13 cellular contexts compared by ENCODE assay signal in genomic region chr9:94913550-94913949, GRCh38.
DNase-seq lines count a peak whose midpoint lies in the region; ATAC-seq, FAIRE-seq and TF ChIP-seq lines count a peak whose summit lies in the region.
"Had no signal": no experiment of that assay in that cellular context is flagged by ENCODE, and none has a peak within 500 bp of the region (broad histone marks: within the 10 kb centered on the region; RNA-seq: fewer than 3 reads in every experiment).

No MANE protein-coding gene starts in this region.

- H4K8ac ChIP-seq in mesenchymal stem cell (ENCODE audit: low read length), result no peak overlapping the region

- no peak overlapping the region for H2BK5ac ChIP-seq in mesenchymal stem cell (ENCODE audit: low read depth, low read length, poor library complexity, severe bottlenecking)

- no peak overlapping the region for H3K18ac ChIP-seq in mesenchymal stem cell (ENCODE audit: low read depth in 1 of 2, low read length in 2 of 2)

- no peaks in the 10 kb centered on the region for H3K36me3 ChIP-seq in mammary epithelial cell (ENCODE audit: insufficient read depth, low read length)
- H3K36me3 ChIP-seq in body of pancreas (replicated peaks in 1 of 2; ENCODE audit: insufficient read depth in 1 of 2, low read depth in 2 of 2), result no peaks in the 10 kb centered on the region
- peaks cover 0 to 4% of the 10 kb centered on the region in 2 experiments for H3K36me3 ChIP-seq in mesenchymal stem cell (ENCODE audit: control insufficient read depth in 1 of 2, insufficient read depth in 2 of 2, low read depth in 1 of 2, low read length in 2 of 2)
- H3K36me3 ChIP-seq in vagina, result no peaks in the 10 kb centered on the region
- H3K36me3 ChIP-seq: Peyer's patch had no signal

- TF ChIP-seq CTCF in mammary epithelial cell (conservative IDR thresholded peaks at IDR 0.05 in 1 of 2, IDR thresholded peaks at IDR 0.05 in 1 of 2; ENCODE audit: extremely low read depth in 1 of 2, insufficient read depth in 1 of 2, low read depth in 1 of 2, low read length in 2 of 2) (no peak), MCF 10A (IDR thresholded peaks at IDR 0.05; ENCODE audit: unreplicated experiment) (no peak), body of pancreas (IDR thresholded peaks at IDR 0.05) (no peak), vagina (IDR thresholded peaks at IDR 0.05) (no peak)

- no peaks in the 10 kb centered on the region for H3K9me3 ChIP-seq in mammary epithelial cell (replicated peaks; ENCODE audit: insufficient read depth, low read length)
- no peaks in the 10 kb centered on the region for H3K9me3 ChIP-seq in body of pancreas
- no peaks in the 10 kb centered on the region for H3K9me3 ChIP-seq in mesenchymal stem cell (ENCODE audit: control insufficient read depth, low read length)
- no peaks in the 10 kb centered on the region for H3K9me3 ChIP-seq in vagina
- H3K9me3 ChIP-seq: Peyer's patch had no signal

- no peaks in the 10 kb centered on the region for H3K9me3 Mint-ChIP-seq in MCF 10A (ENCODE audit: unreplicated experiment)
- H3K9me3 Mint-ChIP-seq: natural killer cell treated with Interleukin-12 subunit alpha and Interleukin-12 subunit beta and Interleukin-15 and Interleukin-18, amount 100 ng/mL, for 72 hours; stimulated activated effector memory CD8-positive, alpha-beta T cell treated with anti-CD3 and anti-CD28 coated beads, Interleukin-12 subunit alpha, Interleukin-12 subunit beta, amount 100 ng/mL, for 72 hours had no signal

- peaks cover 19% of the 10 kb centered on the region for H3K79me1 ChIP-seq in mesenchymal stem cell (replicated peaks; ENCODE audit: low read length, poor library complexity, severe bottlenecking)

- no peak overlapping the region for H4K91ac ChIP-seq in mesenchymal stem cell (ENCODE audit: low read length)

- H2BK120ac ChIP-seq in mesenchymal stem cell (ENCODE audit: low read depth, low read length), result no peak overlapping the region

- H3K9ac ChIP-seq in mammary epithelial cell (ENCODE audit: insufficient read depth, low read length), result no peak overlapping the region
- H3K9ac ChIP-seq in mesenchymal stem cell (ENCODE audit: low read length), result peak overlapping the region; percentile 19

- peaks cover 6% of the 10 kb centered on the region for H3K36me3 Mint-ChIP-seq in MCF 10A (ENCODE audit: insufficient read depth, unreplicated experiment)
- H3K36me3 Mint-ChIP-seq: natural killer cell treated with Interleukin-12 subunit alpha and Interleukin-12 subunit beta and Interleukin-15 and Interleukin-18, amount 100 ng/mL, for 72 hours; stimulated activated effector memory CD8-positive, alpha-beta T cell treated with anti-CD3 and anti-CD28 coated beads, Interleukin-12 subunit alpha, Interleukin-12 subunit beta, amount 100 ng/mL, for 72 hours had no signal

- in situ Hi-C loops in mammary epithelial cell (cut with MboI; ENCODE audit: low sequenced_read_pairs in 2 of 2), result loop anchor here in 1 of 2 donors (25.0 kb wide), 1 partner anchor 226 kb away; no protein-coding TSS in a partner anchor

- no peak overlapping the region for H2AK5ac ChIP-seq in mesenchymal stem cell (ENCODE audit: low read length, severe bottlenecking)

- DNase-seq in mammary epithelial cell (no peak), MCF 10A (ENCODE audit: unreplicated experiment) (no peak), body of pancreas (no peak), mesenchymal stem cell (no peak), vagina (ENCODE audit: extremely low spot score in 2 of 2) (peak in 1 of 2 donors; percentile 1), GM19239 (ENCODE audit: insufficient read length, low spot score) (no peak), NCI-H446 treated with DMSO at 0.1 percent for 48 hours (lab: John Stamatoyannopoulos, UW) (no peak), sciatic nerve (ENCODE audit: low spot score) (no peak)
- DNase-seq: NCI-H187, Peyer's patch had no signal

- H3K27me3 Mint-ChIP-seq in MCF 10A (ENCODE audit: insufficient read depth, unreplicated experiment), result no peaks in the 10 kb centered on the region
- H3K27me3 Mint-ChIP-seq: natural killer cell treated with Interleukin-12 subunit alpha and Interleukin-12 subunit beta and Interleukin-15 and Interleukin-18, amount 100 ng/mL, for 72 hours had no signal

- peak overlapping the region; percentile 65 for H3K4me2 ChIP-seq in mammary epithelial cell (ENCODE audit: insufficient read depth, low read depth, low read length)
- H3K4me2 ChIP-seq in mesenchymal stem cell (ENCODE audit: low read length, poor library complexity, severe bottlenecking), result no peak overlapping the region

- no peak overlapping the region for H3K27ac Mint-ChIP-seq in MCF 10A (ENCODE audit: low read depth, unreplicated experiment)
- H3K27ac Mint-ChIP-seq: natural killer cell treated with Interleukin-12 subunit alpha and Interleukin-12 subunit beta and Interleukin-15 and Interleukin-18, amount 100 ng/mL, for 72 hours; stimulated activated effector memory CD8-positive, alpha-beta T cell treated with anti-CD3 and anti-CD28 coated beads, Interleukin-12 subunit alpha, Interleukin-12 subunit beta, amount 100 ng/mL, for 72 hours had no signal

- no peak overlapping the region for H3K23ac ChIP-seq in mesenchymal stem cell (ENCODE audit: low read length in 2 of 2)

- WGBS in mammary epithelial cell (ENCODE audit: low coverage, missing lambda C conversion rate), result 98% methylated on average over 4 of the region's 4 CpGs
- WGBS in body of pancreas, 2 donors, result 18 to 54% methylated on average over 4 of the region's 4 CpGs
- WGBS in mesenchymal stem cell, result 100% methylated on average over 3 of the region's 4 CpGs

- H2AFZ ChIP-seq in mammary epithelial cell (ENCODE audit: low read depth, low read length) (no peak overlapping the region), mesenchymal stem cell (ENCODE audit: low read depth, low read length) (no peak overlapping the region)

- no TSS peak for BruUV-seq in mammary epithelial cell (replicated peaks; lab: Mats Ljungman, UMichigan)
- no TSS peak for BruUV-seq in MCF 10A (replicated peaks; lab: Mats Ljungman, UMichigan)

- no peak overlapping the region for H3K4me3 Mint-ChIP-seq in MCF 10A (ENCODE audit: unreplicated experiment)
- H3K4me3 Mint-ChIP-seq: natural killer cell treated with Interleukin-12 subunit alpha and Interleukin-12 subunit beta and Interleukin-15 and Interleukin-18, amount 100 ng/mL, for 72 hours; stimulated activated effector memory CD8-positive, alpha-beta T cell treated with anti-CD3 and anti-CD28 coated beads, Interleukin-12 subunit alpha, Interleukin-12 subunit beta, amount 100 ng/mL, for 72 hours had no signal

- H3K4me1 ChIP-seq in mammary epithelial cell (ENCODE audit: insufficient read depth, low read length) (peaks cover 41% of the 10 kb centered on the region), body of pancreas (peaks cover 23% of the 10 kb centered on the region), mesenchymal stem cell (ENCODE audit: control insufficient read depth, insufficient read depth, low read depth, low read length) (peaks cover 28% of the 10 kb centered on the region), vagina (peaks cover 43% of the 10 kb centered on the region)

- H3K4ac ChIP-seq in mesenchymal stem cell (ENCODE audit: low read depth in 1 of 2, low read length in 2 of 2), result no peak overlapping the region

- H2BK15ac ChIP-seq in mesenchymal stem cell (ENCODE audit: low read depth, poor library complexity, severe bottlenecking), result no peak overlapping the region

- H3K27me3 ChIP-seq in mammary epithelial cell (ENCODE audit: insufficient read depth, low read length), result no peaks in the 10 kb centered on the region
- H3K27me3 ChIP-seq in body of pancreas, result no peaks in the 10 kb centered on the region
- no peaks in the 10 kb centered on the region for H3K27me3 ChIP-seq in mesenchymal stem cell (ENCODE audit: control insufficient read depth in 1 of 2, insufficient read depth in 1 of 2, low read length in 2 of 2)
- no peaks in the 10 kb centered on the region for H3K27me3 ChIP-seq in vagina
- H3K27me3 ChIP-seq: Peyer's patch had no signal

- intact Hi-C loops in mammary epithelial cell (cut with micrococcal nuclease), result no loop called here
- intact Hi-C loops in MCF 10A (cut with micrococcal nuclease), result no loop called here
- intact Hi-C loops in body of pancreas (cut with DNase I), result no loop called here
- intact Hi-C loops in vagina (cut with DNase I), result no loop called here
- intact Hi-C loops in sciatic nerve (cut with DNase I), result no loop called here

- dilution Hi-C loops in mammary epithelial cell (cut with HindIII; ENCODE audit: low sequenced_read_pairs), result no loop called here

- CTCF ChIA-PET in mammary epithelial cell (lab: Charles Lee; ENCODE audit: low non-redundant PET) (interaction anchor here (0.6 kb wide), 2 partner anchors 114 to 231 kb away, joined by 3 to 5 read pairs; no protein-coding TSS in a partner anchor), MCF 10A (lab: Yijun Ruan, JAX) (interaction anchor here (0.9 to 1.5 kb wide), 5 partner anchors 8 to 131 kb away, joined by 3 to 5 read pairs (median 3); no protein-coding TSS in a partner anchor)

- POLR2A ChIA-PET in MCF 10A (lab: Yijun Ruan, JAX), result interaction anchor here (0.6 to 5.6 kb wide), 26 partner anchors 8 to 135 kb away, joined by 3 to 55 read pairs (median 5); no protein-coding TSS in a partner anchor

- H3K4me1 Mint-ChIP-seq in MCF 10A (ENCODE audit: insufficient read depth, unreplicated experiment), result peaks cover 38% of the 10 kb centered on the region

- no peak for ATAC-seq in body of pancreas
- ATAC-seq in sciatic nerve, result no peak
- ATAC-seq: natural killer cell treated with Interleukin-12 subunit alpha and Interleukin-12 subunit beta and Interleukin-15 and Interleukin-18, amount 100 ng/mL, for 72 hours; stimulated activated effector memory CD8-positive, alpha-beta T cell treated with anti-CD3 and anti-CD28 coated beads, Interleukin-12 subunit alpha, Interleukin-12 subunit beta, amount 100 ng/mL, for 72 hours had no signal

- no peak overlapping the region for H3K14ac ChIP-seq in mesenchymal stem cell (ENCODE audit: low read length in 2 of 2)

- no peak overlapping the region for H3K4me3 ChIP-seq in mammary epithelial cell (replicated peaks in 1 of 3; ENCODE audit: insufficient read depth in 1 of 3, low read depth in 2 of 3, low read length in 3 of 3)
- no peak overlapping the region for H3K4me3 ChIP-seq in body of pancreas
- H3K4me3 ChIP-seq in mesenchymal stem cell (ENCODE audit: insufficient read depth in 1 of 2, low read depth in 1 of 2, low read length in 2 of 2), result no peak overlapping the region
- H3K4me3 ChIP-seq in vagina, result no peak overlapping the region
- H3K4me3 ChIP-seq: Peyer's patch had no signal

- H3K27ac ChIP-seq in mammary epithelial cell (ENCODE audit: insufficient read depth, low read depth, low read length), result peak overlapping the region; percentile 30
- H3K27ac ChIP-seq in body of pancreas, result peak overlapping the region; percentile 28 to 64 (median 52)
- peak overlapping the region; percentile 67 for H3K27ac ChIP-seq in mesenchymal stem cell (ENCODE audit: low read length, poor library complexity, severe bottlenecking)
- peak overlapping the region; percentile 27 for H3K27ac ChIP-seq in vagina
- H3K27ac ChIP-seq: Peyer's patch had no signal

- no peaks in the 10 kb centered on the region for H3K79me2 ChIP-seq in mammary epithelial cell (ENCODE audit: insufficient read depth, low read length)

- FAIRE-seq in GM19239 (lab: Jason Lieb, UNC), result no peak
- FAIRE-seq: endometrium had no signal

- H4K20me1 ChIP-seq in mammary epithelial cell (ENCODE audit: insufficient read depth, low read length), result no peaks in the 10 kb centered on the region

- TF ChIP-seq POLR2A in body of pancreas (IDR thresholded peaks at IDR 0.05) (no peak), vagina (IDR thresholded peaks at IDR 0.05) (no peak)

- H2BK12ac ChIP-seq in mesenchymal stem cell (ENCODE audit: low read length in 2 of 2), result no peak overlapping the region
